In the genomic region with DNA sequence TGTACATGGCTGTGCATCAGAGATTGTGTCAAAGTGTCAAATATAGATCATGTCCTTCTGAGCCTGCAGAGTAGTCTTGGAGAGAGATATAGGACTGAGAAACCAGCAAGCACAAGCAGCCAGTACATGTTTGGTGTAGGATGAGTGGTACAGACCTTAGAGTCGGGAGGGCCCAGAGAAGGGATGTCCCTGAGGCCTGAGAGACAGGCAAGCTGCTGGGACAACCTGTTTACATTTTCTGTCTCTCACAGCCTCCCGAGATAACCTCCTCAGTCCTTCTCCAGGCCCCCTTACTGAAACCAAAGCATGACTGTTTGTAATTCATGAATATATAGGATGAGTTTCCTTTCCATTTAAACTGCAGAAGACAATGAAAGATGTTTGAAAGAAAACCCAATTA, we compare ENCODE assay signal across 1 cellular context.
TF ChIP-seq lines count a peak whose summit lies in the region.

No MANE protein-coding gene starts in this region.

TF ChIP-seq in IMR-90, 13 proteins besides CTCF, POLR2A, EP300 and RAD21:
- TF ChIP-seq MXI1 (IDR thresholded peaks at IDR 0.05; ENCODE audit: borderline replicate concordance, low read depth, low read length) (no peak), RCOR1 (IDR thresholded peaks at IDR 0.05; ENCODE audit: insufficient replicate concordance, low read length) (no peak), SMC3 (IDR thresholded peaks at IDR 0.05; ENCODE audit: low read depth, low read length) (no peak), MAZ (IDR thresholded peaks at IDR 0.05; ENCODE audit: borderline replicate concordance, low read depth, low read length) (no peak), CHD1 (IDR thresholded peaks at IDR 0.05; ENCODE audit: low read depth, low read length) (no peak), BHLHE40 (IDR thresholded peaks at IDR 0.05; ENCODE audit: low read depth, low read length) (no peak), FOS (IDR thresholded peaks at IDR 0.05; ENCODE audit: low read depth, low read length) (no peak), MAFK (IDR thresholded peaks at IDR 0.05; ENCODE audit: low read depth, low read length) (no peak), NFE2L2 (IDR thresholded peaks at IDR 0.05; ENCODE audit: low read depth, low read length) (no peak), RFX5 (IDR thresholded peaks at IDR 0.05; ENCODE audit: low read depth, low read length) (no peak), CEBPB (IDR thresholded peaks at IDR 0.05; ENCODE audit: low read depth, low read length) (no peak)
- TF ChIP-seq, protein P1, sequence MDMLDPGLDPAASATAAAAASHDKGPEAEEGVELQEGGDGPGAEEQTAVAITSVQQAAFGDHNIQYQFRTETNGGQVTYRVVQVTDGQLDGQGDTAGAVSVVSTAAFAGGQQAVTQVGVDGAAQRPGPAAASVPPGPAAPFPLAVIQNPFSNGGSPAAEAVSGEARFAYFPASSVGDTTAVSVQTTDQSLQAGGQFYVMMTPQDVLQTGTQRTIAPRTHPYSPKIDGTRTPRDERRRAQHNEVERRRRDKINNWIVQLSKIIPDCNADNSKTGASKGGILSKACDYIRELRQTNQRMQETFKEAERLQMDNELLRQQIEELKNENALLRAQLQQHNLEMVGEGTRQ (IDR thresholded peaks at IDR 0.05; ENCODE audit: low read depth, low read length), result no peak
- TF ChIP-seq, protein P2, sequence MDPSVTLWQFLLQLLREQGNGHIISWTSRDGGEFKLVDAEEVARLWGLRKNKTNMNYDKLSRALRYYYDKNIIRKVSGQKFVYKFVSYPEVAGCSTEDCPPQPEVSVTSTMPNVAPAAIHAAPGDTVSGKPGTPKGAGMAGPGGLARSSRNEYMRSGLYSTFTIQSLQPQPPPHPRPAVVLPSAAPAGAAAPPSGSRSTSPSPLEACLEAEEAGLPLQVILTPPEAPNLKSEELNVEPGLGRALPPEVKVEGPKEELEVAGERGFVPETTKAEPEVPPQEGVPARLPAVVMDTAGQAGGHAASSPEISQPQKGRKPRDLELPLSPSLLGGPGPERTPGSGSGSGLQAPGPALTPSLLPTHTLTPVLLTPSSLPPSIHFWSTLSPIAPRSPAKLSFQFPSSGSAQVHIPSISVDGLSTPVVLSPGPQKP (IDR thresholded peaks at IDR 0.05; ENCODE audit: borderline replicate concordance, low read depth, low read length), result no peak
